17 cellular contexts compared by ENCODE assay signal in the genomic region with DNA sequence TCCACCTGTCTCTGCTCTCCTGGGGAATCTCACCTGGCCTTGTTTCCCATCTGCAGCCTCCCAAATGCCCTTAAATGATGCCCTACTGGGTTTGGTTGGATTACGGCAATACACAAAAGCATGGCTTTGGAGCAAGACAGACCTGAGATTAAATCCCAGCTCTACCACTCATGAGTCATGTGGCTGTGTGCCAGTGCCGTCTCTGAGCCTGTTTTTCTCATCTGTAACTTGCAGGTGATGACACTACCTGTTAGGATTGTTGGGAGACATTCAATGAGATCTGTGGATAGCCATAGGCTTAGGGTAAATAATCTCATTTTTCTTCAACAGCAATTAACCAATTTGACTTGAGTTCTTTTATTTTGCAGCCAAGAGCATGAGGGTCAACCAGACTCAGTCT.
DNase-seq lines count a peak whose midpoint lies in the region; ATAC-seq and TF ChIP-seq lines count a peak whose summit lies in the region.
"Had no signal": no experiment of that assay in that cellular context is flagged by ENCODE, and none has a peak within 500 bp of the region (broad histone marks: within the 10 kb centered on the region; RNA-seq: fewer than 3 reads in every experiment).

No MANE protein-coding gene starts in this region.

- H3K27me3 Mint-ChIP-seq in activated T-helper 17 cell treated with anti-CD3 and anti-CD28 coated beads, Interleukin-2, amount 50 U/mL, for 72 hours, result no peaks in the 10 kb centered on the region

- H3K4me3 ChIP-seq in psoas muscle, result no peak overlapping the region
- H3K4me3 ChIP-seq in spleen, result no peak overlapping the region

- H3K4me1 Mint-ChIP-seq in activated T-helper 17 cell treated with anti-CD3 and anti-CD28 coated beads, Interleukin-2, amount 50 U/mL, for 72 hours, result peaks cover 36% of the 10 kb centered on the region

- no peak for TF ChIP-seq POLR2A in spleen (IDR thresholded peaks at IDR 0.05)

- whole genome bisulfite sequencing in psoas muscle, 3 donors, result 85 to 90% (median 87%) methylated on average over 2 of the region's 2 CpGs
- 76 to 90% (median 85%) methylated on average over 2 of the region's 2 CpGs for WGBS in spleen, 5 donors

- H3K4me1 ChIP-seq in psoas muscle (peaks cover 5% of the 10 kb centered on the region), spleen (no peaks in the 10 kb centered on the region)

- H3K27me3 ChIP-seq in psoas muscle (ENCODE audit: insufficient read depth in 3 of 3, low read length in 2 of 3) (no peaks in the 10 kb centered on the region), spleen (replicated peaks in 1 of 7) (peaks cover 0 to 4% (median 0%) of the 10 kb centered on the region in 7 donors)

- TF ChIP-seq CTCF in psoas muscle (IDR thresholded peaks at IDR 0.05) (no peak), spleen (IDR thresholded peaks at IDR 0.05 in 8 of 11, conservative IDR thresholded peaks at IDR 0.05 in 3 of 11) (no peak)

- intact Hi-C loops in psoas muscle (cut with DNase I) (loop anchor here (5.0 kb wide), 3 partner anchors 177 to 237 kb away; no protein-coding TSS in a partner anchor), spleen (cut with DNase I; ENCODE audit: low total_unique reads) (no loop called here)

- H3K36me3 ChIP-seq in psoas muscle (ENCODE audit: insufficient read depth in 1 of 2, low read depth in 1 of 2) (no peaks in the 10 kb centered on the region), spleen (no peaks in the 10 kb centered on the region)

- peak overlapping the region; percentile 39 for H3K27ac Mint-ChIP-seq in activated T-helper 17 cell treated with anti-CD3 and anti-CD28 coated beads, Interleukin-2, amount 50 U/mL, for 72 hours

- ATAC-seq in activated T-helper 17 cell treated with anti-CD3 and anti-CD28 coated beads, Interleukin-2, amount 50 U/mL, for 72 hours (replicated peaks), result no peak
- peak; percentile 90 for ATAC-seq in esophagus mucosa
- no peak for ATAC-seq in psoas muscle
- ATAC-seq in GM19023 (IDR thresholded peaks at IDR 0.05; ENCODE audit: unreplicated experiment), result no peak
- ATAC-seq: SK-N-SH treated with all-trans-retinoic acid at 6 μM for 48 hours had no signal

- DNase-seq in LoVo (ENCODE audit: low spot score) (peak; percentile 25), psoas muscle (no peak), spleen (no peak), HEK293T (ENCODE audit: extremely low spot score) (no peak)
- no peak for DNase-seq in activated CD4-positive, alpha-beta T cell treated with anti-CD3 and anti-CD28 coated beads, Interleukin-2, amount 50 U/mL, for 48 hours
- DNase-seq: Karpas-422, MM.1S, NCI-H1048, NCI-H1417 treated with DMSO at 0.1 percent for 48 hours, NCI-H187 treated with DMSO at 0.1 percent for 48 hours, NCI-H510A treated with DMSO at 0.1 percent for 48 hours, NCI-H748 treated with DMSO at 0.1 percent for 48 hours had no signal

- H3K9me3 ChIP-seq in psoas muscle (no peaks in the 10 kb centered on the region), spleen (no peaks in the 10 kb centered on the region)

- H3K27ac ChIP-seq in psoas muscle (peak overlapping the region; percentile 82), spleen (no peak overlapping the region)
- H3K27ac ChIP-seq: C4-2B had no signal

- H3K36me3 Mint-ChIP-seq in activated T-helper 17 cell treated with anti-CD3 and anti-CD28 coated beads, Interleukin-2, amount 50 U/mL, for 72 hours (ENCODE audit: low read depth), result no peaks in the 10 kb centered on the region

- peaks cover 3% of the 10 kb centered on the region for H3K9me3 Mint-ChIP-seq in activated T-helper 17 cell treated with anti-CD3 and anti-CD28 coated beads, Interleukin-2, amount 50 U/mL, for 72 hours

- POLR2A ChIA-PET in HEK293T (lab: Yijun Ruan, JAX), result no interaction called here

- CTCF ChIA-PET in HEK293T (lab: Yijun Ruan, JAX), result no interaction called here

- no peak overlapping the region for H3K4me3 Mint-ChIP-seq in activated T-helper 17 cell treated with anti-CD3 and anti-CD28 coated beads, Interleukin-2, amount 50 U/mL, for 72 hours

TF ChIP-seq in HEK293T, 16 proteins besides CTCF, POLR2A, EP300 and RAD21:
- TF ChIP-seq LEF1 (IDR thresholded peaks at IDR 0.05; ENCODE audit: borderline replicate concordance) (no peak), FOXK2 (IDR thresholded peaks at IDR 0.05) (no peak), FOXM1 (IDR thresholded peaks at IDR 0.05; ENCODE audit: borderline replicate concordance) (no peak), L3MBTL2 (conservative IDR thresholded peaks at IDR 0.05) (no peak), SUZ12 (IDR thresholded peaks at IDR 0.05) (no peak), FOXA1 (IDR thresholded peaks at IDR 0.05) (no peak), TARDBP (IDR thresholded peaks at IDR 0.05) (no peak), BHLHE40 (IDR thresholded peaks at IDR 0.05; ENCODE audit: borderline replicate concordance) (no peak), SP1 (IDR thresholded peaks at IDR 0.05) (no peak), ELF4 (IDR thresholded peaks at IDR 0.05) (no peak), ZNF384 (IDR thresholded peaks at IDR 0.05) (no peak), CTBP1 (IDR thresholded peaks at IDR 0.05; ENCODE audit: borderline replicate concordance) (no peak), ARNT (IDR thresholded peaks at IDR 0.05) (no peak), HDGF (IDR thresholded peaks at IDR 0.05; ENCODE audit: borderline replicate concordance) (no peak), NFRKB (IDR thresholded peaks at IDR 0.05) (no peak)
- TF ChIP-seq, protein P1, sequence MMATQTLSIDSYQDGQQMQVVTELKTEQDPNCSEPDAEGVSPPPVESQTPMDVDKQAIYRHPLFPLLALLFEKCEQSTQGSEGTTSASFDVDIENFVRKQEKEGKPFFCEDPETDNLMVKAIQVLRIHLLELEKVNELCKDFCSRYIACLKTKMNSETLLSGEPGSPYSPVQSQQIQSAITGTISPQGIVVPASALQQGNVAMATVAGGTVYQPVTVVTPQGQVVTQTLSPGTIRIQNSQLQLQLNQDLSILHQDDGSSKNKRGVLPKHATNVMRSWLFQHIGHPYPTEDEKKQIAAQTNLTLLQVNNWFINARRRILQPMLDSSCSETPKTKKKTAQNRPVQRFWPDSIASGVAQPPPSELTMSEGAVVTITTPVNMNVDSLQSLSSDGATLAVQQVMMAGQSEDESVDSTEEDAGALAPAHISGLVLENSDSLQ (IDR thresholded peaks at IDR 0.05), result no peak
